4 cellular contexts compared by ENCODE assay signal in the genomic region with DNA sequence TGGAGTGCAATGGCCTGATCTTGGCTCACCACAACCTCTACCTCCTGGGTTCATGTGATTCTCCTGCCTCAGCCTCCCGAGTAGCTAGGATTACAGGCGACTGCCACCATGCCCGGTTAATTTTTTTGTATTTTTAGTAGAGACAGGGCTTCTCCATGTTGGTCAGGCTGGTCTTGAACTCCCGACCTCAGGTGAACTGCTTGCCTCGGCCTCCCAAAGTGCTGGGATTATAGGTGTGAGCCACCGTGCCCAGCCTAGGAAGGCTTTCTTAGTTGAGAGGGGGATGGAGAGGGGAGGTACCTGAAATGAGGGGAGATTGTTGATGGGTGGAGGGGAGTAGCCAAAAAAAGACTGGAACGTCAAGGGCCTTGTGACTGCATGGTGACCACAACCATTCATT. TPM values are rescaled to one million over a fixed set of nuclear protein-coding genes. Genes with fewer than 3 reads are reported as not detected.
"Had no signal": no experiment of that assay in that cellular context is flagged by ENCODE, and none has a peak within 500 bp of the region (broad histone marks: within the 10 kb centered on the region; RNA-seq: fewer than 3 reads in every experiment).

No MANE protein-coding gene starts in this region.

RNA-seq across cellular contexts. Expression of gene CLEC18B, which starts 7.4 kb away (rescaled TPM):
- total RNA-seq: SJSA1 had no signal

RNA-seq across cellular contexts. Expression of gene NPIPB15, which starts 37.8 kb away (rescaled TPM):
- total RNA-seq: PC-3, Right ventricle myocardium superior had no signal
- polyA plus RNA-seq: SK-N-SH had no signal
